Comparison of ENCODE assay signal across 35 cellular contexts in the genomic region with DNA sequence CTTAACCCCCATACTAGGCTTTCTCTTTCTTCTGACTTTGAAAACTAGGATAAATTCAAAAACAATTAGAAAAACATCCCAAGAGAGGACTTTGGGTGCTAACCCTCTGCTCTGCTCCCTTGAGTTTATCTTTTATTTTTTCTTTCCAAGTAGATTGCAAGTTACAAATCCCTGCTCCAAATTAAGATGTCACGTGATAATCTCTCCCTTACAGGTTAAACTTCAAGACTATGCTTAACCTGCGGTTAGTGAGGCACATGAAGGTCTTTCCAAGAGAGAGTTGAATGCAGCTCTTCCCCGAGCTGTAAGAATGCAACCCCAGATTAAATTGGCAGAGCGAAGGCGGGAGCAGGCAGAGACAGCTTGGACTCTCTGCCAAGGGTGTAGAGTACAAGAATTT.
"Had no signal": no experiment of that assay in that cellular context is flagged by ENCODE, and none has a peak within 500 bp of the region (broad histone marks: within the 10 kb centered on the region; RNA-seq: fewer than 3 reads in every experiment).

No MANE protein-coding gene starts in this region.

- H3K9me3 ChIP-seq: MG63 had no signal

- H3K4me3 ChIP-seq: MG63 had no signal

- DNase-seq: Karpas-422, Kasumi-1, MG63, MM.1S, MV-4-11, NCI-H1048, NCI-H1092, NCI-H1092 treated with DMSO at 0.1 percent for 48 hours, NCI-H1105, NCI-H1105 treated with DMSO at 0.1 percent for 48 hours, NCI-H1417, NCI-H1417 treated with DMSO at 0.1 percent for 48 hours, NCI-H1436, NCI-H1436 treated with DMSO at 0.1 percent for 48 hours, NCI-H146, NCI-H1694, NCI-H1694 treated with DMSO at 0.1 percent for 48 hours, NCI-H187, NCI-H187 treated with DMSO at 0.1 percent for 48 hours, NCI-H1930, NCI-H2029, NCI-H2029 treated with DMSO at 0.1 percent for 48 hours, NCI-H2081, NCI-H2081 treated with DMSO at 0.1 percent for 48 hours, NCI-H2107, NCI-H2171, NCI-H2171 treated with DMSO at 0.1 percent for 48 hours, NCI-H2227 treated with DMSO at 0.1 percent for 48 hours, NCI-H226, NCI-H345, NCI-H446, NCI-H446 treated with DMSO at 0.1 percent for 48 hours, NCI-H510A, NCI-H510A treated with DMSO at 0.1 percent for 48 hours, NCI-H524 had no signal

- H3K36me3 ChIP-seq: MG63 had no signal
